In the genomic region with DNA sequence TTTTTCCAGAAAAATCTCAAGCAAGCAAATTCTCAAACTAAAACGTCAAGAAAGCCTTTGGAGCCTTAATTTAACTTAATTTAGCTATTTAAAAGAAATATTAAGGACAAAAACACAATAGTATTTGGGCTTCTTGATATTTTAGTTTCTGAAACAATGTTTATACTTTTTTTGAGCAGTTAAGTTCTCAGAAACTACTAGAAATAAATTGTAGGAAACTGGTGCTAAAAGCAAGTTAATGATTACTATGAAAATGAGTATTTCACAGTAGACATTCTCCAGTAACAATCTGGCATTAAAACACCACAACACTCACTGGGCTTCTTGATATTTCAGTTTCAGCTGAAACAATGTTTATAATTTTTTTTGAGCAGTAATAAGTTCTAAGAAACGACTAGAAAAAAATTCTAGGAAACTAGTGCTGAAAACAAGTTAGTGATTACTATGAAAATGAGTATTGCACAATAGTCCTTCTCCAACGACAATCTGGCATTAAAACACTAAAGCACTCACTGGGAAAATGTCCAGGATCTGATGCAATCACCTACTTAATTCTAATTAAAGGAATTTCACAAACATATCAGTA, we compare ENCODE assay signal across 8 cellular contexts. TPM values are rescaled to one million over a fixed set of nuclear protein-coding genes. Genes with fewer than 3 reads are reported as not detected.
A peak's percentile ranks its signal among the peaks of the same experiment; 100 is the strongest.
DNase-seq lines count a peak whose midpoint lies in the region; ATAC-seq and TF ChIP-seq lines count a peak whose summit lies in the region.

No MANE protein-coding gene starts in this region.

- no peak for DNase-seq in activated naive CD4-positive, alpha-beta T cell treated with anti-CD3 and anti-CD28 coated beads, Interleukin-2, amount 10 ng/mL, durations not matched to agents 7 days and 5 days
- DNase-seq in activated naive CD4-positive, alpha-beta T cell treated with anti-CD3 and anti-CD28 coated beads, Interleukin-2, amount 50 U/mL, for 16 hours, result no peak
- DNase-seq in WTC11 (ENCODE audit: low spot score) (no peak), right atrium auricular region (ENCODE audit: low spot score) (no peak), upper lobe of right lung (no peak), SJCRH30 (no peak), nucleus accumbens (lab: John Stamatoyannopoulos, UW) (no peak)

- peak overlapping the region; percentile 32 for H3K4me3 Mint-ChIP-seq in activated naive CD4-positive, alpha-beta T cell treated with anti-CD3 and anti-CD28 coated beads, Interleukin-2, amount 10 ng/mL, durations not matched to agents 7 days and 5 days
- no peak overlapping the region for H3K4me3 Mint-ChIP-seq in WTC11

- ATAC-seq in WTC11 (no peak), upper lobe of right lung (peak; percentile 20), GM19035 (IDR thresholded peaks at IDR 0.05; ENCODE audit: unreplicated experiment) (no peak)

- peak overlapping the region; percentile 88 for H3K27ac Mint-ChIP-seq in activated naive CD4-positive, alpha-beta T cell treated with anti-CD3 and anti-CD28 coated beads, Interleukin-2, amount 10 ng/mL, durations not matched to agents 7 days and 5 days
- no peak overlapping the region for H3K27ac Mint-ChIP-seq in WTC11

- no peaks in the 10 kb centered on the region for H3K36me3 ChIP-seq in right atrium auricular region
- no peaks in the 10 kb centered on the region for H3K36me3 ChIP-seq in upper lobe of right lung
- H3K36me3 ChIP-seq in SJCRH30, result no peaks in the 10 kb centered on the region

- CTCF ChIA-PET in activated naive CD4-positive, alpha-beta T cell treated with anti-CD3 and anti-CD28 coated beads, Interleukin-2, amount 10 ng/mL, durations not matched to agents 7 days and 5 days (lab: Charles Lee), result interaction anchor here (1.0 kb wide), 1 partner anchor 42 kb away, joined by 4 read pairs; no protein-coding TSS in a partner anchor
- CTCF ChIA-PET in WTC11 (lab: Charles Lee), result no interaction called here

- H3K27me3 ChIP-seq in right atrium auricular region, result no peaks in the 10 kb centered on the region
- H3K27me3 ChIP-seq in upper lobe of right lung, result no peaks in the 10 kb centered on the region
- no peaks in the 10 kb centered on the region for H3K27me3 ChIP-seq in SJCRH30

- H3K27me3 Mint-ChIP-seq in activated naive CD4-positive, alpha-beta T cell treated with anti-CD3 and anti-CD28 coated beads, Interleukin-2, amount 10 ng/mL, durations not matched to agents 7 days and 5 days, result no peaks in the 10 kb centered on the region
- no peaks in the 10 kb centered on the region for H3K27me3 Mint-ChIP-seq in WTC11 (ENCODE audit: low read depth)

- H3K4me1 Mint-ChIP-seq in activated naive CD4-positive, alpha-beta T cell treated with anti-CD3 and anti-CD28 coated beads, Interleukin-2, amount 10 ng/mL, durations not matched to agents 7 days and 5 days, result peaks cover 70% of the 10 kb centered on the region
- no peaks in the 10 kb centered on the region for H3K4me1 Mint-ChIP-seq in WTC11

- intact Hi-C loops in upper lobe of right lung (cut with DNase I), result no loop called here

- no peaks in the 10 kb centered on the region for H3K9me3 Mint-ChIP-seq in activated naive CD4-positive, alpha-beta T cell treated with anti-CD3 and anti-CD28 coated beads, Interleukin-2, amount 10 ng/mL, durations not matched to agents 7 days and 5 days
- no peaks in the 10 kb centered on the region for H3K9me3 Mint-ChIP-seq in WTC11

- peaks cover 52% of the 10 kb centered on the region for H3K36me3 Mint-ChIP-seq in activated naive CD4-positive, alpha-beta T cell treated with anti-CD3 and anti-CD28 coated beads, Interleukin-2, amount 10 ng/mL, durations not matched to agents 7 days and 5 days
- no peaks in the 10 kb centered on the region for H3K36me3 Mint-ChIP-seq in WTC11

- POLR2A ChIA-PET in WTC11 (lab: Charles Lee), result no interaction called here

- H3K4me1 ChIP-seq in right atrium auricular region, result peaks cover 0 to 63% of the 10 kb centered on the region in 2 donors
- peaks cover 48% of the 10 kb centered on the region for H3K4me1 ChIP-seq in upper lobe of right lung
- no peaks in the 10 kb centered on the region; the same call in none of the 2 replicates for H3K4me1 ChIP-seq in SJCRH30

- H3K27ac ChIP-seq in right atrium auricular region, result peak overlapping the region; percentile 65 to 87
- peak overlapping the region; percentile 33 for H3K27ac ChIP-seq in upper lobe of right lung
- no peak overlapping the region for H3K27ac ChIP-seq in SJCRH30

- H3K9me3 ChIP-seq in right atrium auricular region, result no peaks in the 10 kb centered on the region
- no peaks in the 10 kb centered on the region for H3K9me3 ChIP-seq in upper lobe of right lung
- no peaks in the 10 kb centered on the region for H3K9me3 ChIP-seq in SJCRH30 (replicated peaks)

- no peak for TF ChIP-seq CTCF in WTC11 (IDR thresholded peaks at IDR 0.05)
- no peak for TF ChIP-seq CTCF in right atrium auricular region (IDR thresholded peaks at IDR 0.05)
- no peak for TF ChIP-seq CTCF in upper lobe of right lung (IDR thresholded peaks at IDR 0.05)

- H3K4me3 ChIP-seq in right atrium auricular region, result peak overlapping the region; percentile 30 to 36
- H3K4me3 ChIP-seq in upper lobe of right lung, result no peak overlapping the region
- H3K4me3 ChIP-seq in SJCRH30, result no peak overlapping the region

TF ChIP-seq in WTC11, 78 proteins besides CTCF, POLR2A, EP300 and RAD21:
- no peak for TF ChIP-seq SOX15 (CRISPR knock-in tag; IDR thresholded peaks at IDR 0.05)
- peak; percentile 97 for TF ChIP-seq GABPB1 (CRISPR knock-in tag; IDR thresholded peaks at IDR 0.05)
- no peak for TF ChIP-seq E2F1 (CRISPR knock-in tag; IDR thresholded peaks at IDR 0.05)
TF ChIP-seq in WTC11: peak in this region for 1.

RNA-seq across cellular contexts. Expression of gene TRAK2, which starts 45.1 kb away (rescaled TPM):
- total RNA-seq in WTC11 (2021), result 9.4 to 12.8 TPM (median 10.5 TPM) in 3 replicates
- 100 to 1,000 TPM in 1 of 2 donors, 10 to 100 TPM in 1; 89.7 to 130 TPM for total RNA-seq in right atrium auricular region
- 78.0 TPM for total RNA-seq in upper lobe of right lung
- 14.8 and 15.3 TPM in 2 replicates for total RNA-seq in SJCRH30 (2014; rRNA removed; shearing (Covaris generic))

RNA-seq across cellular contexts. Expression of gene STRADB, which starts 45.4 kb away (rescaled TPM):
- total RNA-seq in WTC11 (2021) (35.4 to 37.4 TPM (median 36.7 TPM) in 3 replicates), right atrium auricular region (10 to 100 TPM; 28.5 to 78.1 TPM), upper lobe of right lung (18.9 TPM)
- 26.5 and 27.6 TPM in 2 replicates for total RNA-seq in SJCRH30 (2014; rRNA removed; shearing (Covaris generic))

RNA-seq across cellular contexts. Expression of gene FLACC1, which starts 49.0 kb away (rescaled TPM):
- 0.17 to 0.62 TPM (median 0.23 TPM) in 3 replicates for total RNA-seq in WTC11 (2021)
- 1 to 10 TPM; 6.2 to 7.5 TPM for total RNA-seq in right atrium auricular region
- total RNA-seq in upper lobe of right lung, result 3.6 TPM
- 0.55 and 0.71 TPM in 2 replicates for total RNA-seq in SJCRH30 (2014; rRNA removed; shearing (Covaris generic))

Comparison
In these comparisons a context has a peak if more than half of its experiments do, and no peak if none do; other contexts are left out.
1. H3K4me3 ChIP-seq: peak in right atrium auricular region (2 of 2); none in upper lobe of right lung (single experiment) and SJCRH30 (single experiment).